ENCODE assay signal across 33 cellular contexts in genomic region chr10:299512-299911, GRCh38.
DNase-seq lines count a peak whose midpoint lies in the region; ATAC-seq, FAIRE-seq and TF ChIP-seq lines count a peak whose summit lies in the region.
"Had no signal": no experiment of that assay in that cellular context is flagged by ENCODE, and none has a peak within 500 bp of the region (broad histone marks: within the 10 kb centered on the region; RNA-seq: fewer than 3 reads in every experiment).

No MANE protein-coding gene starts in this region.

- H3K9me3 ChIP-seq in suprapubic skin (no peaks in the 10 kb centered on the region), pancreas (no peaks in the 10 kb centered on the region)
- H3K9me3 ChIP-seq: colonic mucosa, esophagus muscularis mucosa had no signal

- peaks cover 3% of the 10 kb centered on the region for H3K9me3 Mint-ChIP-seq in memory B cell
- H3K9me3 Mint-ChIP-seq in stimulated activated naive CD8-positive, alpha-beta T cell treated with anti-CD3 and anti-CD28 coated beads, Interleukin-15, amount 100 ng/mL, for 72 hours: no peaks in the 10 kb centered on the region
- H3K9me3 Mint-ChIP-seq: activated CD4-positive, alpha-beta T cell treated with anti-CD3 and anti-CD28 coated beads, Interleukin-2, amount 10 ng/mL, durations not matched to agents 7 days and 5 days; activated T-helper 1 cell treated with anti-CD3 and anti-CD28 coated beads, Interleukin-12 subunit alpha, Interleukin-12 subunit beta, Interleukin-2, Interleukin-4 antibody, amounts not matched to agents 30 ng/mL and 10 ng/mL and 1 ng/mL, durations not matched to agents 14 hours and 24 hours and 36 hours; endodermal cell; immature natural killer cell had no signal

- no peaks in the 10 kb centered on the region for H3K27me3 ChIP-seq in suprapubic skin
- H3K27me3 ChIP-seq in pancreas: no peaks in the 10 kb centered on the region
- H3K27me3 ChIP-seq: colonic mucosa, esophagus muscularis mucosa had no signal

- H3K36me3 ChIP-seq in suprapubic skin (peaks cover 22% of the 10 kb centered on the region), pancreas (no peaks in the 10 kb centered on the region)
- H3K36me3 ChIP-seq: colonic mucosa, WERI-Rb-1 had no signal

- ATAC-seq in GM21390 (IDR thresholded peaks at IDR 0.05; ENCODE audit: unreplicated experiment) (peak; percentile 63), HG03103 (IDR thresholded peaks at IDR 0.05; ENCODE audit: low read depth, unreplicated experiment) (peak; percentile 44), memory B cell (ENCODE audit: low read depth) (peak; percentile 37), pancreas (no peak)
- ATAC-seq in stimulated activated naive CD8-positive, alpha-beta T cell treated with anti-CD3 and anti-CD28 coated beads, Interleukin-15, amount 100 ng/mL, for 72 hours: no peak
- ATAC-seq: activated CD8-positive, alpha-beta memory T cell treated with anti-CD3 and anti-CD28 coated beads, Interleukin-2, amount 10 ng/mL, durations not matched to agents 7 days and 5 days; left lobe of liver; naive thymus-derived CD4-positive, alpha-beta T cell had no signal

- no peak for TF ChIP-seq POLR2A in suprapubic skin (IDR thresholded peaks at IDR 0.05)

- WGBS in suprapubic skin: 98% methylated on average over 2 of the region's 2 CpGs
- WGBS in pancreas, 2 donors: 96 to 97% methylated on average over 2 of the region's 2 CpGs

- H3K27ac ChIP-seq in suprapubic skin (no peak overlapping the region), pancreas (no peak overlapping the region)
- H3K27ac ChIP-seq: C4-2B, colonic mucosa, esophagus muscularis mucosa, WERI-Rb-1 had no signal

- H3K4me3 ChIP-seq in GM12865 (ENCODE audit: low read depth, low read length) (no peak overlapping the region), suprapubic skin (no peak overlapping the region), pancreas (no peak overlapping the region)
- H3K4me3 ChIP-seq: colonic mucosa, esophagus muscularis mucosa had no signal

- TF ChIP-seq CTCF in GM12865 (IDR thresholded peaks at IDR 0.05; ENCODE audit: insufficient read depth, low read depth, low read length, missing control alignments) (no peak), suprapubic skin (IDR thresholded peaks at IDR 0.05) (no peak), pancreas (IDR thresholded peaks at IDR 0.05) (no peak)

- no peak for TF ChIP-seq EP300 in suprapubic skin (IDR thresholded peaks at IDR 0.05)

- H3K4me3 Mint-ChIP-seq in memory B cell: peak overlapping the region; percentile 86
- no peak overlapping the region for H3K4me3 Mint-ChIP-seq in stimulated activated naive CD8-positive, alpha-beta T cell treated with anti-CD3 and anti-CD28 coated beads, Interleukin-15, amount 100 ng/mL, for 72 hours
- H3K4me3 Mint-ChIP-seq: activated CD4-positive, alpha-beta T cell treated with anti-CD3 and anti-CD28 coated beads, Interleukin-2, amount 10 ng/mL, durations not matched to agents 7 days and 5 days; activated CD8-positive, alpha-beta memory T cell treated with anti-CD3 and anti-CD28 coated beads, Interleukin-2, amount 10 ng/mL, durations not matched to agents 7 days and 5 days; activated T-helper 1 cell treated with anti-CD3 and anti-CD28 coated beads, Interleukin-12 subunit alpha, Interleukin-12 subunit beta, Interleukin-2, Interleukin-4 antibody, amounts not matched to agents 30 ng/mL and 10 ng/mL and 1 ng/mL, durations not matched to agents 14 hours and 24 hours and 36 hours; endodermal cell; immature natural killer cell; naive thymus-derived CD4-positive, alpha-beta T cell had no signal

- DNase-seq in GM12865 (ENCODE audit: low read depth): peak; percentile 39
- no peak for DNase-seq in memory B cell (ENCODE audit: low spot score in 2 of 2)
- DNase-seq in NK-92 (lab: John Stamatoyannopoulos, UW; ENCODE audit: unreplicated experiment): no peak
- no peak for DNase-seq in stimulated activated naive CD8-positive, alpha-beta T cell treated with anti-CD3 and anti-CD28 coated beads, Interleukin-15, amount 100 ng/mL, for 72 hours
- DNase-seq in suprapubic skin (ENCODE audit: low spot score in 2 of 2): no peak
- DNase-seq in pancreas: no peak
- DNase-seq: activated CD4-positive, alpha-beta T cell treated with anti-CD3 and anti-CD28 coated beads, Interleukin-2, amount 10 ng/mL, durations not matched to agents 7 days and 5 days; activated CD8-positive, alpha-beta memory T cell treated with anti-CD3 and anti-CD28 coated beads, Interleukin-2, amount 10 ng/mL, durations not matched to agents 7 days and 5 days; activated naive CD4-positive, alpha-beta T cell treated with anti-CD3 and anti-CD28 coated beads, Interleukin-2, amount 50 U/mL, for 16 hours; amygdala; Calu3; colonic mucosa; endodermal cell; hippocampal formation; immature natural killer cell; IMR-90; mesendoderm; naive thymus-derived CD4-positive, alpha-beta T cell; NCI-H2081 treated with DMSO at 0.1 percent for 48 hours; NCI-H345; NCI-H82; nucleus accumbens; stimulated activated CD4-positive, alpha-beta T cell treated with anti-CD3 and anti-CD28 coated beads, Interleukin-1b, Interleukin-23, amount 100 ng/mL, for 48 hours; substantia nigra; WERI-Rb-1 had no signal

- peaks cover 1% of the 10 kb centered on the region for H3K27me3 Mint-ChIP-seq in memory B cell
- H3K27me3 Mint-ChIP-seq in stimulated activated naive CD8-positive, alpha-beta T cell treated with anti-CD3 and anti-CD28 coated beads, Interleukin-15, amount 100 ng/mL, for 72 hours: no peaks in the 10 kb centered on the region
- H3K27me3 Mint-ChIP-seq: activated CD4-positive, alpha-beta T cell treated with anti-CD3 and anti-CD28 coated beads, Interleukin-2, amount 10 ng/mL, durations not matched to agents 7 days and 5 days; activated CD8-positive, alpha-beta memory T cell treated with anti-CD3 and anti-CD28 coated beads, Interleukin-2, amount 10 ng/mL, durations not matched to agents 7 days and 5 days; naive thymus-derived CD4-positive, alpha-beta T cell had no signal

- no peak for FAIRE-seq in pancreas (lab: Jason Lieb, UNC)
- FAIRE-seq: bronchial epithelial cell, frontal cortex had no signal

- peaks cover 4% of the 10 kb centered on the region for H3K36me3 Mint-ChIP-seq in memory B cell
- H3K36me3 Mint-ChIP-seq: activated CD8-positive, alpha-beta memory T cell treated with anti-CD3 and anti-CD28 coated beads, Interleukin-2, amount 10 ng/mL, durations not matched to agents 7 days and 5 days had no signal

- H3K4me1 ChIP-seq in suprapubic skin (no peaks in the 10 kb centered on the region), pancreas (no peaks in the 10 kb centered on the region)
- H3K4me1 ChIP-seq: colonic mucosa had no signal

- intact Hi-C loops in pancreas (cut with DNase I): no loop called here

- H3K4me1 Mint-ChIP-seq in memory B cell: peaks cover 32% of the 10 kb centered on the region
- no peaks in the 10 kb centered on the region for H3K4me1 Mint-ChIP-seq in stimulated activated naive CD8-positive, alpha-beta T cell treated with anti-CD3 and anti-CD28 coated beads, Interleukin-15, amount 100 ng/mL, for 72 hours
- H3K4me1 Mint-ChIP-seq: activated CD4-positive, alpha-beta T cell treated with anti-CD3 and anti-CD28 coated beads, Interleukin-2, amount 10 ng/mL, durations not matched to agents 7 days and 5 days; activated CD8-positive, alpha-beta memory T cell treated with anti-CD3 and anti-CD28 coated beads, Interleukin-2, amount 10 ng/mL, durations not matched to agents 7 days and 5 days; endodermal cell; immature natural killer cell; naive thymus-derived CD4-positive, alpha-beta T cell had no signal

- peak overlapping the region; percentile 70 for H3K27ac Mint-ChIP-seq in memory B cell
- no peak overlapping the region for H3K27ac Mint-ChIP-seq in stimulated activated naive CD8-positive, alpha-beta T cell treated with anti-CD3 and anti-CD28 coated beads, Interleukin-15, amount 100 ng/mL, for 72 hours
- H3K27ac Mint-ChIP-seq: activated CD4-positive, alpha-beta T cell treated with anti-CD3 and anti-CD28 coated beads, Interleukin-2, amount 10 ng/mL, durations not matched to agents 7 days and 5 days; activated CD8-positive, alpha-beta memory T cell treated with anti-CD3 and anti-CD28 coated beads, Interleukin-2, amount 10 ng/mL, durations not matched to agents 7 days and 5 days; activated T-helper 1 cell treated with anti-CD3 and anti-CD28 coated beads, Interleukin-12 subunit alpha, Interleukin-12 subunit beta, Interleukin-2, Interleukin-4 antibody, amounts not matched to agents 30 ng/mL and 10 ng/mL and 1 ng/mL, durations not matched to agents 14 hours and 24 hours and 36 hours; endodermal cell; naive thymus-derived CD4-positive, alpha-beta T cell had no signal

Comparison
In these comparisons a context has a peak if more than half of its experiments do, and no peak if none do; other contexts are left out.
1. ATAC-seq: peak in GM21390 (single experiment), HG03103 (single experiment) and memory B cell (single experiment); none in stimulated activated naive CD8-positive, alpha-beta T cell treated with anti-CD3 and anti-CD28 coated beads, Interleukin-15, amount 100 ng/mL, for 72 hours (single experiment) and pancreas (0 of 4).